In the genomic region with DNA sequence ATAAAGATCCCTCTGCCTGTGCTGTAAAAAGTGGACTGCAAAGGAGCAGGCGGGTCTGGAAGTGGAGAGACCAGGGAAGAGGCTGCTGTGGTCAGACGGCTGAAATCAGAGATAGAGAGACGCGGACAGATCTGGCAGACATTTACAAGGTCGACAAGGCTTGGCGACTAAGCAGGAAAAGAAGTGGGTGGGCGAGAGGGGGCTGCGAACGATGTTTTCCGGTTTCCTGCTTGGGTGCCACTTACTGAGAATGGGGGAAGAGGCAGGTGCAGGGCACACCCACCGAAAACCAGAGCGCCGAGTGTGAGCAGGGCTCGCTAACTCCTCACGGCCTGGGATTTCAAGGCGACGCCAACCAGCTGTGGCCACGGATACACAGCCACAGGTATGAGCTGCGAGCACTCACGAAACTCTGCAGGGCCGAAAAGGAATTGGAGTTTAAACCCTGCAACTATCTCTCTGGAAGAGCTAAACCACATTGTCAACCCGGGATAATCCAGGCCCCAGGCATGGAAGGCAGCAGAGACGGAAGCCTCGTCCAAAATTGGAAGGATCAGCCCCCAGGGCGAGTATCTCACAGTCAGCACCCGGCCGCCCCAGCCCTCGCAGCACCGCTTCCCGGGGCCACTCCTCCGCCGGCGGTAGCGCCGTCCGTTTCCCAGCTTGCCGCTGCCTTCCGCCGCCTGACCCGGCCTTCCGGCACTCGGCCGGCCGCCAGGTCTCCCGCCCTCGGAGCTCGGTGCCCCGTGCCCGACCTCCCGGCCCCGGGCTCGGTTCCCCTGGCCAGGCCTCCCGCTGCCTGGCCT, we compare ENCODE assay signal across 8 cellular contexts.
DNase-seq lines count a peak whose midpoint lies in the region; ATAC-seq and TF ChIP-seq lines count a peak whose summit lies in the region.

No MANE protein-coding gene starts in this region.

- TF ChIP-seq EP300 in Ishikawa (IDR thresholded peaks at IDR 0.05; ENCODE audit: borderline replicate concordance) = no peak

- peak overlapping the region; percentile 95 for H3K9ac ChIP-seq in DND-41 (ENCODE audit: low read depth, low read length)

- DNase-seq in DND-41 = peak; percentile 83
- peak; percentile 20 for DNase-seq in activated CD4-positive, alpha-beta T cell treated with anti-CD3 and anti-CD28 coated beads for 1 hour
- peak; percentile 47 for DNase-seq in choroid plexus epithelial cell (ENCODE audit: low read depth)
- DNase-seq in stimulated activated CD4-positive, alpha-beta T cell treated with anti-CD3 and anti-CD28 coated beads, Interleukin-15, amount 100 ng/mL, for 48 hours (ENCODE audit: low read depth in 2 of 2) = peak; percentile 10 to 25
- no peak for DNase-seq in MV-4-11 (lab: John Stamatoyannopoulos, UW)

- H3K4me1 ChIP-seq in DND-41 (ENCODE audit: insufficient read depth, low read length) = peaks cover 47% of the 10 kb centered on the region

- peaks cover 41% of the 10 kb centered on the region for H3K36me3 ChIP-seq in DND-41 (ENCODE audit: insufficient read depth, low read length)

- no peaks in the 10 kb centered on the region for H3K9me3 ChIP-seq in DND-41 (ENCODE audit: insufficient read depth, low read length, severe bottlenecking)

- peak overlapping the region; percentile 93 for H3K4me2 ChIP-seq in DND-41 (ENCODE audit: insufficient read depth, low read length)

- ATAC-seq in DND-41 (ENCODE audit: insufficient read depth, low read depth) = peak; percentile 57
- ATAC-seq in GM21447 (IDR thresholded peaks at IDR 0.05; ENCODE audit: unreplicated experiment) = peak; percentile 35

- peak overlapping the region; percentile 93 for H3K27ac ChIP-seq in DND-41 (ENCODE audit: low read length)
- peak overlapping the region; percentile 82 for H3K27ac ChIP-seq in layer of hippocampus (ENCODE audit: low read depth, low read length)

- peak overlapping the region; percentile 90 for H2AFZ ChIP-seq in DND-41 (ENCODE audit: low read depth, low read length)

- TF ChIP-seq RAD21 in Ishikawa (IDR thresholded peaks at IDR 0.05; ENCODE audit: low read depth) = no peak

- peaks cover 71% of the 10 kb centered on the region for H3K79me2 ChIP-seq in DND-41 (ENCODE audit: insufficient read depth, low read length)

- no peak for TF ChIP-seq CTCF in DND-41 (IDR thresholded peaks at IDR 0.05; ENCODE audit: borderline replicate concordance, extremely low read depth, low read length, poor library complexity, severe bottlenecking)
- TF ChIP-seq CTCF in choroid plexus epithelial cell (conservative IDR thresholded peaks at IDR 0.05; ENCODE audit: low read depth, low read length) = peak; percentile 13

- no peaks in the 10 kb centered on the region for H3K27me3 ChIP-seq in DND-41 (ENCODE audit: insufficient read depth, low read length, poor library complexity)
- H3K27me3 ChIP-seq in layer of hippocampus (ENCODE audit: control insufficient read depth, insufficient read depth, low read length) = no peaks in the 10 kb centered on the region

- H4K20me1 ChIP-seq in DND-41 (ENCODE audit: insufficient read depth, low read length) = peaks cover 38% of the 10 kb centered on the region; the same call in 1 of the 2 replicates

- H3K4me3 ChIP-seq in DND-41 (ENCODE audit: low read depth in 1 of 2, low read length in 2 of 2) = peak overlapping the region; percentile 83 to 98
- H3K4me3 ChIP-seq in choroid plexus epithelial cell (ENCODE audit: low read depth, low read length) = peak overlapping the region; percentile 85

TF ChIP-seq in Ishikawa, 13 proteins besides CTCF, POLR2A, EP300 and RAD21:
- TF ChIP-seq CEBPB (IDR thresholded peaks at IDR 0.05) (no peak), NFIC (IDR thresholded peaks at IDR 0.05) (no peak; the same call in 1 of the 2 replicates), TAF1 (IDR thresholded peaks at IDR 0.05; ENCODE audit: low read depth) (no peak), EGR1 (IDR thresholded peaks at IDR 0.05) (no peak), CREB1 (IDR thresholded peaks at IDR 0.05; ENCODE audit: low read depth) (no peak), YY1 (IDR thresholded peaks at IDR 0.05; ENCODE audit: low read depth) (no peak)
- TF ChIP-seq, protein P1, sequence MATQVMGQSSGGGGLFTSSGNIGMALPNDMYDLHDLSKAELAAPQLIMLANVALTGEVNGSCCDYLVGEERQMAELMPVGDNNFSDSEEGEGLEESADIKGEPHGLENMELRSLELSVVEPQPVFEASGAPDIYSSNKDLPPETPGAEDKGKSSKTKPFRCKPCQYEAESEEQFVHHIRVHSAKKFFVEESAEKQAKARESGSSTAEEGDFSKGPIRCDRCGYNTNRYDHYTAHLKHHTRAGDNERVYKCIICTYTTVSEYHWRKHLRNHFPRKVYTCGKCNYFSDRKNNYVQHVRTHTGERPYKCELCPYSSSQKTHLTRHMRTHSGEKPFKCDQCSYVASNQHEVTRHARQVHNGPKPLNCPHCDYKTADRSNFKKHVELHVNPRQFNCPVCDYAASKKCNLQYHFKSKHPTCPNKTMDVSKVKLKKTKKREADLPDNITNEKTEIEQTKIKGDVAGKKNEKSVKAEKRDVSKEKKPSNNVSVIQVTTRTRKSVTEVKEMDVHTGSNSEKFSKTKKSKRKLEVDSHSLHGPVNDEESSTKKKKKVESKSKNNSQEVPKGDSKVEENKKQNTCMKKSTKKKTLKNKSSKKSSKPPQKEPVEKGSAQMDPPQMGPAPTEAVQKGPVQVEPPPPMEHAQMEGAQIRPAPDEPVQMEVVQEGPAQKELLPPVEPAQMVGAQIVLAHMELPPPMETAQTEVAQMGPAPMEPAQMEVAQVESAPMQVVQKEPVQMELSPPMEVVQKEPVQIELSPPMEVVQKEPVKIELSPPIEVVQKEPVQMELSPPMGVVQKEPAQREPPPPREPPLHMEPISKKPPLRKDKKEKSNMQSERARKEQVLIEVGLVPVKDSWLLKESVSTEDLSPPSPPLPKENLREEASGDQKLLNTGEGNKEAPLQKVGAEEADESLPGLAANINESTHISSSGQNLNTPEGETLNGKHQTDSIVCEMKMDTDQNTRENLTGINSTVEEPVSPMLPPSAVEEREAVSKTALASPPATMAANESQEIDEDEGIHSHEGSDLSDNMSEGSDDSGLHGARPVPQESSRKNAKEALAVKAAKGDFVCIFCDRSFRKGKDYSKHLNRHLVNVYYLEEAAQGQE (IDR thresholded peaks at IDR 0.05; ENCODE audit: low read depth) = no peak
- TF ChIP-seq, protein P2, sequence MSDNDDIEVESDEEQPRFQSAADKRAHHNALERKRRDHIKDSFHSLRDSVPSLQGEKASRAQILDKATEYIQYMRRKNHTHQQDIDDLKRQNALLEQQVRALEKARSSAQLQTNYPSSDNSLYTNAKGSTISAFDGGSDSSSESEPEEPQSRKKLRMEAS (IDR thresholded peaks at IDR 0.05) = peak; percentile 18
- TF ChIP-seq, protein P3, sequence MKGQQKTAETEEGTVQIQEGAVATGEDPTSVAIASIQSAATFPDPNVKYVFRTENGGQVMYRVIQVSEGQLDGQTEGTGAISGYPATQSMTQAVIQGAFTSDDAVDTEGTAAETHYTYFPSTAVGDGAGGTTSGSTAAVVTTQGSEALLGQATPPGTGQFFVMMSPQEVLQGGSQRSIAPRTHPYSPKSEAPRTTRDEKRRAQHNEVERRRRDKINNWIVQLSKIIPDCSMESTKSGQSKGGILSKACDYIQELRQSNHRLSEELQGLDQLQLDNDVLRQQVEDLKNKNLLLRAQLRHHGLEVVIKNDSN (IDR thresholded peaks at IDR 0.05) = no peak
TF ChIP-seq in Ishikawa: peak in this region for 1.
